ENCODE assay signal across 1 cellular context in the genomic region with DNA sequence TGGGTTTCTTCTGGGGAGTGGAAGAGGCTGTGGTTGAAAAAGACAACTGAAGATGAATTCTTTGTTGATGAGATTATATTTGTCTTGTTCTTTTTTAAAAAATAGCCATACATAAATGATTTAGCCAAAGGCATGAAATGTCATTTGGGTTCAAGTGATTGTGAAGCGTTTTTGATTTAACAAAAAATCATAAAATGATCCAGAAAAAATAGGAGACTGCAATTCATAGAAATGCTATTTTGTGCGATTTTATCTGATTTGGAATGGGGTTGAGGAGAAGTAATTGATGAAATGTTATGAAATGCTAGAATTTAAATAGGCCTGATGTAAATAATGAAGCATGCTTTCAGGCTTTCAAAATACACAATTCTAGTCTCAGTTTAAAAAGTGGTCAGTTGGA.
TF ChIP-seq lines count a peak whose summit lies in the region.

No MANE protein-coding gene starts in this region.

TF ChIP-seq in IMR-90, 13 proteins besides CTCF, POLR2A, EP300 and RAD21:
- no peak for TF ChIP-seq MXI1 (IDR thresholded peaks at IDR 0.05; ENCODE audit: borderline replicate concordance, low read depth, low read length)
- TF ChIP-seq BHLHE40 (IDR thresholded peaks at IDR 0.05; ENCODE audit: low read depth, low read length) = no peak
- TF ChIP-seq MAZ (IDR thresholded peaks at IDR 0.05; ENCODE audit: borderline replicate concordance, low read depth, low read length) = no peak
- no peak for TF ChIP-seq CHD1 (IDR thresholded peaks at IDR 0.05; ENCODE audit: low read depth, low read length)
- TF ChIP-seq NFE2L2 (IDR thresholded peaks at IDR 0.05; ENCODE audit: low read depth, low read length) = no peak
- TF ChIP-seq RCOR1 (IDR thresholded peaks at IDR 0.05; ENCODE audit: insufficient replicate concordance, low read length) = no peak
- TF ChIP-seq SMC3 (IDR thresholded peaks at IDR 0.05; ENCODE audit: low read depth, low read length) = no peak
- TF ChIP-seq, protein P1, sequence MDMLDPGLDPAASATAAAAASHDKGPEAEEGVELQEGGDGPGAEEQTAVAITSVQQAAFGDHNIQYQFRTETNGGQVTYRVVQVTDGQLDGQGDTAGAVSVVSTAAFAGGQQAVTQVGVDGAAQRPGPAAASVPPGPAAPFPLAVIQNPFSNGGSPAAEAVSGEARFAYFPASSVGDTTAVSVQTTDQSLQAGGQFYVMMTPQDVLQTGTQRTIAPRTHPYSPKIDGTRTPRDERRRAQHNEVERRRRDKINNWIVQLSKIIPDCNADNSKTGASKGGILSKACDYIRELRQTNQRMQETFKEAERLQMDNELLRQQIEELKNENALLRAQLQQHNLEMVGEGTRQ (IDR thresholded peaks at IDR 0.05; ENCODE audit: low read depth, low read length) = no peak
- TF ChIP-seq RFX5 (IDR thresholded peaks at IDR 0.05; ENCODE audit: low read depth, low read length) = no peak
- TF ChIP-seq MAFK (IDR thresholded peaks at IDR 0.05; ENCODE audit: low read depth, low read length) = no peak
- TF ChIP-seq CEBPB (IDR thresholded peaks at IDR 0.05; ENCODE audit: low read depth, low read length) = no peak
- TF ChIP-seq, protein P2, sequence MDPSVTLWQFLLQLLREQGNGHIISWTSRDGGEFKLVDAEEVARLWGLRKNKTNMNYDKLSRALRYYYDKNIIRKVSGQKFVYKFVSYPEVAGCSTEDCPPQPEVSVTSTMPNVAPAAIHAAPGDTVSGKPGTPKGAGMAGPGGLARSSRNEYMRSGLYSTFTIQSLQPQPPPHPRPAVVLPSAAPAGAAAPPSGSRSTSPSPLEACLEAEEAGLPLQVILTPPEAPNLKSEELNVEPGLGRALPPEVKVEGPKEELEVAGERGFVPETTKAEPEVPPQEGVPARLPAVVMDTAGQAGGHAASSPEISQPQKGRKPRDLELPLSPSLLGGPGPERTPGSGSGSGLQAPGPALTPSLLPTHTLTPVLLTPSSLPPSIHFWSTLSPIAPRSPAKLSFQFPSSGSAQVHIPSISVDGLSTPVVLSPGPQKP (IDR thresholded peaks at IDR 0.05; ENCODE audit: borderline replicate concordance, low read depth, low read length) = no peak
- no peak for TF ChIP-seq FOS (IDR thresholded peaks at IDR 0.05; ENCODE audit: low read depth, low read length)
